In the genomic region with DNA sequence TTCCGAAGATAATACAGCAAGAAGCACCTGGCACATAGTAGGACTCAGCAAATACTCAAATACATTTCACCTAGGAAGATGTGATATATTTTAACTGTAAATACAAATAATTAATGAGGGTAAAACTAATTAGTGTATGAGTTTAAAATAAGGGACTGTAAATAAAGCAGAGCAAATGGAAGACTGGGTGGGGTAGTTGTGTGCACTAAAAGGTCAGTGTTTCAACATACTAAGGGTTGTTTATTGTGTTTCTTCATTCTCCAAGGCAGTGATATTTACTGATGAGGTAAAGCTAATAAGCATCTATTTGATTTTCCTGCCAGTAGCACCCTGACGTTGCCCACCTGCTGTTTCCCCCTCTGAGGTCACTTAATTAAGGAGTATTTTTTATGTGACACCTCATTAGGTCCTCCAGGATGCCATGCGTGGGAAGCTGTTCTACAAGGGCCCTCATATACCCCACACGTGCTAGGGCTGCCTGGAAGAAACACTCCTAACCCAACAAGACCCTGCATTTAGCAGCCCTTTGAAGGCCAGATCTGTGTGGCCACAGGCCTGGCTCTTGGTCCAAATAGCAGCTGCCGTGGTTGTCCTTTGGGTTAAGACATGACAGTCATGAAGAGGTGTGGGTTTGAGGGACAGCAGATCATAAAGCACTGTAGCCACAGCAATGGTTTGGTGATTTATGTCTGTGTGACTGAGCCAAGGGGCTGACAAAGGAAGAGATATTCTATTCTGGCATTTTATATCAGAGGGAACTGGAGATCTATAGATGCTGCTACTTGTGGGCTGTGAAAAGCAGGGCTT, we compare ENCODE assay signal across 2 cellular contexts.
TF ChIP-seq lines count a peak whose summit lies in the region.

No MANE protein-coding gene starts in this region.

TF ChIP-seq in IMR-90, 13 proteins besides CTCF, POLR2A, EP300 and RAD21 (continued from another document):
- TF ChIP-seq, protein P1, sequence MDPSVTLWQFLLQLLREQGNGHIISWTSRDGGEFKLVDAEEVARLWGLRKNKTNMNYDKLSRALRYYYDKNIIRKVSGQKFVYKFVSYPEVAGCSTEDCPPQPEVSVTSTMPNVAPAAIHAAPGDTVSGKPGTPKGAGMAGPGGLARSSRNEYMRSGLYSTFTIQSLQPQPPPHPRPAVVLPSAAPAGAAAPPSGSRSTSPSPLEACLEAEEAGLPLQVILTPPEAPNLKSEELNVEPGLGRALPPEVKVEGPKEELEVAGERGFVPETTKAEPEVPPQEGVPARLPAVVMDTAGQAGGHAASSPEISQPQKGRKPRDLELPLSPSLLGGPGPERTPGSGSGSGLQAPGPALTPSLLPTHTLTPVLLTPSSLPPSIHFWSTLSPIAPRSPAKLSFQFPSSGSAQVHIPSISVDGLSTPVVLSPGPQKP (IDR thresholded peaks at IDR 0.05; ENCODE audit: borderline replicate concordance, low read depth, low read length), result no peak
- no peak for TF ChIP-seq RCOR1 (IDR thresholded peaks at IDR 0.05; ENCODE audit: insufficient replicate concordance, low read length)

TF ChIP-seq in HepG2, 621 proteins besides CTCF, POLR2A, EP300 and RAD21 (continued from another document and continues in another):
- TF ChIP-seq, protein P2, sequence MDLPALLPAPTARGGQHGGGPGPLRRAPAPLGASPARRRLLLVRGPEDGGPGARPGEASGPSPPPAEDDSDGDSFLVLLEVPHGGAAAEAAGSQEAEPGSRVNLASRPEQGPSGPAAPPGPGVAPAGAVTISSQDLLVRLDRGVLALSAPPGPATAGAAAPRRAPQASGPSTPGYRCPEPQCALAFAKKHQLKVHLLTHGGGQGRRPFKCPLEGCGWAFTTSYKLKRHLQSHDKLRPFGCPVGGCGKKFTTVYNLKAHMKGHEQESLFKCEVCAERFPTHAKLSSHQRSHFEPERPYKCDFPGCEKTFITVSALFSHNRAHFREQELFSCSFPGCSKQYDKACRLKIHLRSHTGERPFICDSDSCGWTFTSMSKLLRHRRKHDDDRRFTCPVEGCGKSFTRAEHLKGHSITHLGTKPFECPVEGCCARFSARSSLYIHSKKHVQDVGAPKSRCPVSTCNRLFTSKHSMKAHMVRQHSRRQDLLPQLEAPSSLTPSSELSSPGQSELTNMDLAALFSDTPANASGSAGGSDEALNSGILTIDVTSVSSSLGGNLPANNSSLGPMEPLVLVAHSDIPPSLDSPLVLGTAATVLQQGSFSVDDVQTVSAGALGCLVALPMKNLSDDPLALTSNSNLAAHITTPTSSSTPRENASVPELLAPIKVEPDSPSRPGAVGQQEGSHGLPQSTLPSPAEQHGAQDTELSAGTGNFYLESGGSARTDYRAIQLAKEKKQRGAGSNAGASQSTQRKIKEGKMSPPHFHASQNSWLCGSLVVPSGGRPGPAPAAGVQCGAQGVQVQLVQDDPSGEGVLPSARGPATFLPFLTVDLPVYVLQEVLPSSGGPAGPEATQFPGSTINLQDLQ (CRISPR knock-in tag; IDR thresholded peaks at IDR 0.05), result no peak
- TF ChIP-seq, protein P3, sequence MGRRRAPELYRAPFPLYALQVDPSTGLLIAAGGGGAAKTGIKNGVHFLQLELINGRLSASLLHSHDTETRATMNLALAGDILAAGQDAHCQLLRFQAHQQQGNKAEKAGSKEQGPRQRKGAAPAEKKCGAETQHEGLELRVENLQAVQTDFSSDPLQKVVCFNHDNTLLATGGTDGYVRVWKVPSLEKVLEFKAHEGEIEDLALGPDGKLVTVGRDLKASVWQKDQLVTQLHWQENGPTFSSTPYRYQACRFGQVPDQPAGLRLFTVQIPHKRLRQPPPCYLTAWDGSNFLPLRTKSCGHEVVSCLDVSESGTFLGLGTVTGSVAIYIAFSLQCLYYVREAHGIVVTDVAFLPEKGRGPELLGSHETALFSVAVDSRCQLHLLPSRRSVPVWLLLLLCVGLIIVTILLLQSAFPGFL (CRISPR knock-in tag; IDR thresholded peaks at IDR 0.05), result no peak
- TF ChIP-seq MBNL3 (CRISPR knock-in tag; conservative IDR thresholded peaks at IDR 0.05) (no peak), ZFP36L1 (CRISPR knock-in tag; IDR thresholded peaks at IDR 0.05) (no peak), MXD4 (CRISPR knock-in tag; IDR thresholded peaks at IDR 0.05) (no peak), AHR (CRISPR knock-in tag; IDR thresholded peaks at IDR 0.05) (no peak), CHCHD3 (CRISPR knock-in tag; IDR thresholded peaks at IDR 0.05) (no peak), FOXA3 (CRISPR knock-in tag; IDR thresholded peaks at IDR 0.05) (peak; percentile 87), YEATS4 (CRISPR knock-in tag; IDR thresholded peaks at IDR 0.05; ENCODE audit: borderline replicate concordance) (no peak), ZNF616 (CRISPR knock-in tag; IDR thresholded peaks at IDR 0.05; ENCODE audit: low read depth) (no peak), GATAD2A (CRISPR knock-in tag; IDR thresholded peaks at IDR 0.05) (peak; percentile 75), NR2F2 (IDR thresholded peaks at IDR 0.05; ENCODE audit: borderline replicate concordance, low read depth) (0 out of 2 replicates have a peak, but pooled peaks have one; percentile 47)
- TF ChIP-seq, protein P4, sequence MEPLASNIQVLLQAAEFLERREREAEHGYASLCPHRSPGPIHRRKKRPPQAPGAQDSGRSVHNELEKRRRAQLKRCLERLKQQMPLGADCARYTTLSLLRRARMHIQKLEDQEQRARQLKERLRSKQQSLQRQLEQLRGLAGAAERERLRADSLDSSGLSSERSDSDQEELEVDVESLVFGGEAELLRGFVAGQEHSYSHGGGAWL (CRISPR knock-in tag; IDR thresholded peaks at IDR 0.05), result no peak
- TF ChIP-seq, protein P5, sequence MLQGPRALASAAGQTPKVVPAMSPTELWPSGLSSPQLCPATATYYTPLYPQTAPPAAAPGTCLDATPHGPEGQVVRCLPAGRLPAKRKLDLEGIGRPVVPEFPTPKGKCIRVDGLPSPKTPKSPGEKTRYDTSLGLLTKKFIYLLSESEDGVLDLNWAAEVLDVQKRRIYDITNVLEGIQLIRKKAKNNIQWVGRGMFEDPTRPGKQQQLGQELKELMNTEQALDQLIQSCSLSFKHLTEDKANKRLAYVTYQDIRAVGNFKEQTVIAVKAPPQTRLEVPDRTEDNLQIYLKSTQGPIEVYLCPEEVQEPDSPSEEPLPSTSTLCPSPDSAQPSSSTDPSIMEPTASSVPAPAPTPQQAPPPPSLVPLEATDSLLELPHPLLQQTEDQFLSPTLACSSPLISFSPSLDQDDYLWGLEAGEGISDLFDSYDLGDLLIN (CRISPR knock-in tag; IDR thresholded peaks at IDR 0.05; ENCODE audit: borderline replicate concordance), result no peak
- TF ChIP-seq, protein P6, sequence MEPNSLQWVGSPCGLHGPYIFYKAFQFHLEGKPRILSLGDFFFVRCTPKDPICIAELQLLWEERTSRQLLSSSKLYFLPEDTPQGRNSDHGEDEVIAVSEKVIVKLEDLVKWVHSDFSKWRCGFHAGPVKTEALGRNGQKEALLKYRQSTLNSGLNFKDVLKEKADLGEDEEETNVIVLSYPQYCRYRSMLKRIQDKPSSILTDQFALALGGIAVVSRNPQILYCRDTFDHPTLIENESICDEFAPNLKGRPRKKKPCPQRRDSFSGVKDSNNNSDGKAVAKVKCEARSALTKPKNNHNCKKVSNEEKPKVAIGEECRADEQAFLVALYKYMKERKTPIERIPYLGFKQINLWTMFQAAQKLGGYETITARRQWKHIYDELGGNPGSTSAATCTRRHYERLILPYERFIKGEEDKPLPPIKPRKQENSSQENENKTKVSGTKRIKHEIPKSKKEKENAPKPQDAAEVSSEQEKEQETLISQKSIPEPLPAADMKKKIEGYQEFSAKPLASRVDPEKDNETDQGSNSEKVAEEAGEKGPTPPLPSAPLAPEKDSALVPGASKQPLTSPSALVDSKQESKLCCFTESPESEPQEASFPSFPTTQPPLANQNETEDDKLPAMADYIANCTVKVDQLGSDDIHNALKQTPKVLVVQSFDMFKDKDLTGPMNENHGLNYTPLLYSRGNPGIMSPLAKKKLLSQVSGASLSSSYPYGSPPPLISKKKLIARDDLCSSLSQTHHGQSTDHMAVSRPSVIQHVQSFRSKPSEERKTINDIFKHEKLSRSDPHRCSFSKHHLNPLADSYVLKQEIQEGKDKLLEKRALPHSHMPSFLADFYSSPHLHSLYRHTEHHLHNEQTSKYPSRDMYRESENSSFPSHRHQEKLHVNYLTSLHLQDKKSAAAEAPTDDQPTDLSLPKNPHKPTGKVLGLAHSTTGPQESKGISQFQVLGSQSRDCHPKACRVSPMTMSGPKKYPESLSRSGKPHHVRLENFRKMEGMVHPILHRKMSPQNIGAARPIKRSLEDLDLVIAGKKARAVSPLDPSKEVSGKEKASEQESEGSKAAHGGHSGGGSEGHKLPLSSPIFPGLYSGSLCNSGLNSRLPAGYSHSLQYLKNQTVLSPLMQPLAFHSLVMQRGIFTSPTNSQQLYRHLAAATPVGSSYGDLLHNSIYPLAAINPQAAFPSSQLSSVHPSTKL (CRISPR knock-in tag; IDR thresholded peaks at IDR 0.05), result peak; percentile 77
- TF ChIP-seq, protein P7, sequence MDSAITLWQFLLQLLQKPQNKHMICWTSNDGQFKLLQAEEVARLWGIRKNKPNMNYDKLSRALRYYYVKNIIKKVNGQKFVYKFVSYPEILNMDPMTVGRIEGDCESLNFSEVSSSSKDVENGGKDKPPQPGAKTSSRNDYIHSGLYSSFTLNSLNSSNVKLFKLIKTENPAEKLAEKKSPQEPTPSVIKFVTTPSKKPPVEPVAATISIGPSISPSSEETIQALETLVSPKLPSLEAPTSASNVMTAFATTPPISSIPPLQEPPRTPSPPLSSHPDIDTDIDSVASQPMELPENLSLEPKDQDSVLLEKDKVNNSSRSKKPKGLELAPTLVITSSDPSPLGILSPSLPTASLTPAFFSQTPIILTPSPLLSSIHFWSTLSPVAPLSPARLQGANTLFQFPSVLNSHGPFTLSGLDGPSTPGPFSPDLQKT (CRISPR knock-in tag; IDR thresholded peaks at IDR 0.05; ENCODE audit: borderline replicate concordance), result no peak
- TF ChIP-seq, protein P8, sequence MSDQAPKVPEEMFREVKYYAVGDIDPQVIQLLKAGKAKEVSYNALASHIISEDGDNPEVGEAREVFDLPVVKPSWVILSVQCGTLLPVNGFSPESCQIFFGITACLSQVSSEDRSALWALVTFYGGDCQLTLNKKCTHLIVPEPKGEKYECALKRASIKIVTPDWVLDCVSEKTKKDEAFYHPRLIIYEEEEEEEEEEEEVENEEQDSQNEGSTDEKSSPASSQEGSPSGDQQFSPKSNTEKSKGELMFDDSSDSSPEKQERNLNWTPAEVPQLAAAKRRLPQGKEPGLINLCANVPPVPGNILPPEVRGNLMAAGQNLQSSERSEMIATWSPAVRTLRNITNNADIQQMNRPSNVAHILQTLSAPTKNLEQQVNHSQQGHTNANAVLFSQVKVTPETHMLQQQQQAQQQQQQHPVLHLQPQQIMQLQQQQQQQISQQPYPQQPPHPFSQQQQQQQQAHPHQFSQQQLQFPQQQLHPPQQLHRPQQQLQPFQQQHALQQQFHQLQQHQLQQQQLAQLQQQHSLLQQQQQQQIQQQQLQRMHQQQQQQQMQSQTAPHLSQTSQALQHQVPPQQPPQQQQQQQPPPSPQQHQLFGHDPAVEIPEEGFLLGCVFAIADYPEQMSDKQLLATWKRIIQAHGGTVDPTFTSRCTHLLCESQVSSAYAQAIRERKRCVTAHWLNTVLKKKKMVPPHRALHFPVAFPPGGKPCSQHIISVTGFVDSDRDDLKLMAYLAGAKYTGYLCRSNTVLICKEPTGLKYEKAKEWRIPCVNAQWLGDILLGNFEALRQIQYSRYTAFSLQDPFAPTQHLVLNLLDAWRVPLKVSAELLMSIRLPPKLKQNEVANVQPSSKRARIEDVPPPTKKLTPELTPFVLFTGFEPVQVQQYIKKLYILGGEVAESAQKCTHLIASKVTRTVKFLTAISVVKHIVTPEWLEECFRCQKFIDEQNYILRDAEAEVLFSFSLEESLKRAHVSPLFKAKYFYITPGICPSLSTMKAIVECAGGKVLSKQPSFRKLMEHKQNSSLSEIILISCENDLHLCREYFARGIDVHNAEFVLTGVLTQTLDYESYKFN (CRISPR knock-in tag; conservative IDR thresholded peaks at IDR 0.05), result 0 out of 2 replicates have a peak, but pooled peaks have one; percentile 21
- TF ChIP-seq, protein P9, sequence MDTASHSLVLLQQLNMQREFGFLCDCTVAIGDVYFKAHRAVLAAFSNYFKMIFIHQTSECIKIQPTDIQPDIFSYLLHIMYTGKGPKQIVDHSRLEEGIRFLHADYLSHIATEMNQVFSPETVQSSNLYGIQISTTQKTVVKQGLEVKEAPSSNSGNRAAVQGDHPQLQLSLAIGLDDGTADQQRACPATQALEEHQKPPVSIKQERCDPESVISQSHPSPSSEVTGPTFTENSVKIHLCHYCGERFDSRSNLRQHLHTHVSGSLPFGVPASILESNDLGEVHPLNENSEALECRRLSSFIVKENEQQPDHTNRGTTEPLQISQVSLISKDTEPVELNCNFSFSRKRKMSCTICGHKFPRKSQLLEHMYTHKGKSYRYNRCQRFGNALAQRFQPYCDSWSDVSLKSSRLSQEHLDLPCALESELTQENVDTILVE (CRISPR knock-in tag; IDR thresholded peaks at IDR 0.05), result 0 out of 2 replicates have a peak, but pooled peaks have one; percentile 39
- TF ChIP-seq, protein P10, sequence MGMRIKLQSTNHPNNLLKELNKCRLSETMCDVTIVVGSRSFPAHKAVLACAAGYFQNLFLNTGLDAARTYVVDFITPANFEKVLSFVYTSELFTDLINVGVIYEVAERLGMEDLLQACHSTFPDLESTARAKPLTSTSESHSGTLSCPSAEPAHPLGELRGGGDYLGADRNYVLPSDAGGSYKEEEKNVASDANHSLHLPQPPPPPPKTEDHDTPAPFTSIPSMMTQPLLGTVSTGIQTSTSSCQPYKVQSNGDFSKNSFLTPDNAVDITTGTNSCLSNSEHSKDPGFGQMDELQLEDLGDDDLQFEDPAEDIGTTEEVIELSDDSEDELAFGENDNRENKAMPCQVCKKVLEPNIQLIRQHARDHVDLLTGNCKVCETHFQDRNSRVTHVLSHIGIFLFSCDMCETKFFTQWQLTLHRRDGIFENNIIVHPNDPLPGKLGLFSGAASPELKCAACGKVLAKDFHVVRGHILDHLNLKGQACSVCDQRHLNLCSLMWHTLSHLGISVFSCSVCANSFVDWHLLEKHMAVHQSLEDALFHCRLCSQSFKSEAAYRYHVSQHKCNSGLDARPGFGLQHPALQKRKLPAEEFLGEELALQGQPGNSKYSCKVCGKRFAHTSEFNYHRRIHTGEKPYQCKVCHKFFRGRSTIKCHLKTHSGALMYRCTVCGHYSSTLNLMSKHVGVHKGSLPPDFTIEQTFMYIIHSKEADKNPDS (CRISPR knock-in tag; IDR thresholded peaks at IDR 0.05), result no peak
- TF ChIP-seq, protein P11, sequence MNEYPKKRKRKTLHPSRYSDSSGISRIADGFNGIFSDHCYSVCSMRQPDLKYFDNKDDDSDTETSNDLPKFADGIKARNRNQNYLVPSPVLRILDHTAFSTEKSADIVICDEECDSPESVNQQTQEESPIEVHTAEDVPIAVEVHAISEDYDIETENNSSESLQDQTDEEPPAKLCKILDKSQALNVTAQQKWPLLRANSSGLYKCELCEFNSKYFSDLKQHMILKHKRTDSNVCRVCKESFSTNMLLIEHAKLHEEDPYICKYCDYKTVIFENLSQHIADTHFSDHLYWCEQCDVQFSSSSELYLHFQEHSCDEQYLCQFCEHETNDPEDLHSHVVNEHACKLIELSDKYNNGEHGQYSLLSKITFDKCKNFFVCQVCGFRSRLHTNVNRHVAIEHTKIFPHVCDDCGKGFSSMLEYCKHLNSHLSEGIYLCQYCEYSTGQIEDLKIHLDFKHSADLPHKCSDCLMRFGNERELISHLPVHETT (CRISPR knock-in tag; conservative IDR thresholded peaks at IDR 0.05), result no peak
- TF ChIP-seq, protein P12, sequence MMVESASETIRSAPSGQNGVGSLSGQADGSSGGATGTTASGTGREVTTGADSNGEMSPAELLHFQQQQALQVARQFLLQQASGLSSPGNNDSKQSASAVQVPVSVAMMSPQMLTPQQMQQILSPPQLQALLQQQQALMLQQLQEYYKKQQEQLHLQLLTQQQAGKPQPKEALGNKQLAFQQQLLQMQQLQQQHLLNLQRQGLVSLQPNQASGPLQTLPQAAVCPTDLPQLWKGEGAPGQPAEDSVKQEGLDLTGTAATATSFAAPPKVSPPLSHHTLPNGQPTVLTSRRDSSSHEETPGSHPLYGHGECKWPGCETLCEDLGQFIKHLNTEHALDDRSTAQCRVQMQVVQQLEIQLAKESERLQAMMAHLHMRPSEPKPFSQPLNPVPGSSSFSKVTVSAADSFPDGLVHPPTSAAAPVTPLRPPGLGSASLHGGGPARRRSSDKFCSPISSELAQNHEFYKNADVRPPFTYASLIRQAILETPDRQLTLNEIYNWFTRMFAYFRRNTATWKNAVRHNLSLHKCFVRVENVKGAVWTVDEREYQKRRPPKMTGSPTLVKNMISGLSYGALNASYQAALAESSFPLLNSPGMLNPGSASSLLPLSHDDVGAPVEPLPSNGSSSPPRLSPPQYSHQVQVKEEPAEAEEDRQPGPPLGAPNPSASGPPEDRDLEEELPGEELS (CRISPR knock-in tag; IDR thresholded peaks at IDR 0.05), result 0 out of 2 replicates have a peak, but pooled peaks have one; percentile 25
